18 cellular contexts compared by ENCODE assay signal in the genomic region with DNA sequence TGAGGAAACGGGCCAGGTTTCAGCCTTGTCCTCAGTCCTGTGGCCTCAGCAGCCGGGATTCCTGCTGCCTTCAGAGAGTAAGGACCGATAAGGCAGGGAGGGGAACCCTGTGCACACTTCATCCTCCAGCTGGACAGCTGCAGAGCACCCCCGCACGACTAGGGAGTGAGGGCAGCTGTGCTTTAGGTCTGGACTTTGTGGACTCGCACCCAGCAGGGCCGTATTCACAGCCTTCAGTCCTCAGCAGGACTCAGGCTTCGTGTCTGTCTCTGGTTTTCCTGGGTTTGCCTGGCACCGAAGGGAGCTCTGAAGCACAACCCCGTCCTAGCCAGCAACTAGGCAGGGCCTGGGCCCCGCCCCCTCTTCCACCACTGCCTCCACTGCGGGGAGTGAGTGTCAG. TPM values are rescaled to one million over a fixed set of nuclear protein-coding genes. Genes with fewer than 3 reads are reported as not detected.
"Had no signal": no experiment of that assay in that cellular context is flagged by ENCODE, and none has a peak within 500 bp of the region (broad histone marks: within the 10 kb centered on the region; RNA-seq: fewer than 3 reads in every experiment).

No MANE protein-coding gene starts in this region.

- H3K4me1 ChIP-seq: suprapubic skin had no signal

- H3K27me3 ChIP-seq: suprapubic skin, upper lobe of right lung had no signal

- H3K4me3 ChIP-seq: mucosa of descending colon, suprapubic skin, upper lobe of right lung had no signal

- DNase-seq: activated CD4-positive, alpha-beta T cell treated with anti-CD3 and anti-CD28 coated beads for 48 hours; activated naive CD4-positive, alpha-beta T cell treated with anti-CD3 and anti-CD28 coated beads, Interleukin-2, amount 10 ng/mL, durations not matched to agents 7 days and 5 days; left colon; mucosa of descending colon; stimulated activated CD4-positive, alpha-beta T cell treated with anti-CD3 and anti-CD28 coated beads, Interleukin-4, amount 100 ng/mL, for 1 hour; stimulated activated CD8-positive, alpha-beta memory T cell treated with anti-CD3 and anti-CD28 coated beads, Interleukin-4, amount 100 ng/mL, for 48 hours; stimulated activated naive CD8-positive, alpha-beta T cell treated with anti-CD3 and anti-CD28 coated beads, Interleukin-15, Interleukin-2, amounts not matched to agents 100 U/mL and 50 U/mL, for 24 hours; upper lobe of right lung; WERI-Rb-1 had no signal

- H3K27ac ChIP-seq: suprapubic skin, upper lobe of right lung, WERI-Rb-1 had no signal

- H3K36me3 ChIP-seq: WERI-Rb-1 had no signal

- ATAC-seq: esophagus mucosa; left colon; mucosa of descending colon; natural killer cell treated with Interleukin-12 subunit alpha and Interleukin-12 subunit beta and Interleukin-15 and Interleukin-18, amount 100 ng/mL, for 72 hours; stimulated activated naive CD8-positive, alpha-beta T cell treated with anti-CD3 and anti-CD28 coated beads, Interleukin-15, Interleukin-2, amounts not matched to agents 100 U/mL and 50 U/mL, for 24 hours; upper lobe of right lung had no signal

- FAIRE-seq: endometrium had no signal

- H3K9me3 ChIP-seq: mucosa of descending colon, suprapubic skin, upper lobe of right lung had no signal

RNA-seq across cellular contexts. Expression of gene CACNG5, which starts 45.8 kb away (rescaled TPM):
- total RNA-seq: activated T-helper 2 cell treated with anti-CD3 and anti-CD28 coated beads, Interferon-gamma antibody, Interleukin-2, Interleukin-4, amounts not matched to agents 10 μg/mL and 5 μg/mL and 100 μg/mL, durations not matched to agents 14 hours and 24 hours and 36 hours; dermis microvascular lymphatic vessel endothelial cell; esophagus mucosa; glomerular endothelial cell; left colon; natural killer cell treated with Interleukin-12 subunit alpha and Interleukin-12 subunit beta and Interleukin-15 and Interleukin-18, amount 100 ng/mL, for 72 hours; osteoblast; pulmonary artery endothelial cell; suprapubic skin; upper lobe of right lung had no signal
